18 cellular contexts compared by ENCODE assay signal in genomic region chr2:6495466-6495865, GRCh38.
"Had no signal": no experiment of that assay in that cellular context is flagged by ENCODE, and none has a peak within 500 bp of the region (broad histone marks: within the 10 kb centered on the region; RNA-seq: fewer than 3 reads in every experiment).

No MANE protein-coding gene starts in this region.

- H3K36me3 Mint-ChIP-seq: mesothelial cell of epicardium had no signal

- H3K4me1 Mint-ChIP-seq: mesothelial cell of epicardium, naive B cell had no signal

- H3K27ac ChIP-seq: coronary artery, dorsolateral prefrontal cortex, esophagus muscularis mucosa, foreskin keratinocyte, gastroesophageal sphincter, heart right ventricle, left lung, lower lobe of right lung had no signal

- H3K4me3 ChIP-seq: coronary artery, dorsolateral prefrontal cortex, esophagus muscularis mucosa, gastroesophageal sphincter, heart right ventricle, left lung, lower lobe of right lung, mucosa of descending colon had no signal

- DNase-seq: dermis blood vessel endothelial cell; dorsolateral prefrontal cortex; effector CD4-positive, alpha-beta T cell; effector memory CD4-positive, alpha-beta T cell; foreskin keratinocyte; heart right ventricle; hippocampal formation; left cardiac atrium; left lung; left ventricle myocardium superior; lower lobe of right lung; mesenchymal stem cell; mucosa of descending colon; naive B cell had no signal

- H3K9me3 Mint-ChIP-seq: mesothelial cell of epicardium had no signal

- H3K27me3 ChIP-seq: esophagus muscularis mucosa, foreskin keratinocyte, gastroesophageal sphincter, left lung had no signal

- H3K36me3 ChIP-seq: esophagus muscularis mucosa, gastroesophageal sphincter, heart right ventricle, left lung, lower lobe of right lung had no signal

- H3K4me1 ChIP-seq: esophagus muscularis mucosa, foreskin keratinocyte, gastroesophageal sphincter, heart right ventricle, left lung, lower lobe of right lung had no signal

- H3K9me3 ChIP-seq: esophagus muscularis mucosa, gastroesophageal sphincter, left lung, lower lobe of right lung, mucosa of descending colon had no signal

- H3K4me3 Mint-ChIP-seq: mesothelial cell of epicardium, naive B cell had no signal

- H3K27ac Mint-ChIP-seq: mesothelial cell of epicardium, naive B cell had no signal

- ATAC-seq: foreskin keratinocyte, gastroesophageal sphincter, heart right ventricle, left cardiac atrium, left lung, left ventricle myocardium superior, lower lobe of right lung, mucosa of descending colon had no signal
